Comparison of ENCODE assay signal across 2 cellular contexts in the genomic region with DNA sequence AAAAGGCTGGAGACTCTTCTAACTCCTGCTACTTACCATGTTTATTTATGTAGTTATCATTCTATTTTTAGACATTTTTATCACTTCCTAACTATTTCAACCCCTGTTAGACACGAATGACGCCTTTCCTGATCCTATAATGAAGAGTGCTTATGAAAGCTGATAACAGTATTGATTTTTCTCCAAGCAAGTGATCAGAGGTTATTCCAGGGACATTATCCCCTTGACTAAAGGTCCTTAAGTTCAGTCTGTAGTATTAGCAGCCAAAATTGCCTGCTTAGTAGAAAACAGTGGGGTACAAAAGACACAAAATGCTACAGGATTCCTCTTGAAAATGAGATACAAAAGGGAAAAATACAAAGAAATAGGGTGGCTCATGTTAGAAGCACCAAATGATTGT.
TF ChIP-seq lines count a peak whose summit lies in the region.

No MANE protein-coding gene starts in this region.

TF ChIP-seq in liver, 16 proteins besides CTCF, POLR2A, EP300 and RAD21 (continued from another document):
- TF ChIP-seq, protein P1, sequence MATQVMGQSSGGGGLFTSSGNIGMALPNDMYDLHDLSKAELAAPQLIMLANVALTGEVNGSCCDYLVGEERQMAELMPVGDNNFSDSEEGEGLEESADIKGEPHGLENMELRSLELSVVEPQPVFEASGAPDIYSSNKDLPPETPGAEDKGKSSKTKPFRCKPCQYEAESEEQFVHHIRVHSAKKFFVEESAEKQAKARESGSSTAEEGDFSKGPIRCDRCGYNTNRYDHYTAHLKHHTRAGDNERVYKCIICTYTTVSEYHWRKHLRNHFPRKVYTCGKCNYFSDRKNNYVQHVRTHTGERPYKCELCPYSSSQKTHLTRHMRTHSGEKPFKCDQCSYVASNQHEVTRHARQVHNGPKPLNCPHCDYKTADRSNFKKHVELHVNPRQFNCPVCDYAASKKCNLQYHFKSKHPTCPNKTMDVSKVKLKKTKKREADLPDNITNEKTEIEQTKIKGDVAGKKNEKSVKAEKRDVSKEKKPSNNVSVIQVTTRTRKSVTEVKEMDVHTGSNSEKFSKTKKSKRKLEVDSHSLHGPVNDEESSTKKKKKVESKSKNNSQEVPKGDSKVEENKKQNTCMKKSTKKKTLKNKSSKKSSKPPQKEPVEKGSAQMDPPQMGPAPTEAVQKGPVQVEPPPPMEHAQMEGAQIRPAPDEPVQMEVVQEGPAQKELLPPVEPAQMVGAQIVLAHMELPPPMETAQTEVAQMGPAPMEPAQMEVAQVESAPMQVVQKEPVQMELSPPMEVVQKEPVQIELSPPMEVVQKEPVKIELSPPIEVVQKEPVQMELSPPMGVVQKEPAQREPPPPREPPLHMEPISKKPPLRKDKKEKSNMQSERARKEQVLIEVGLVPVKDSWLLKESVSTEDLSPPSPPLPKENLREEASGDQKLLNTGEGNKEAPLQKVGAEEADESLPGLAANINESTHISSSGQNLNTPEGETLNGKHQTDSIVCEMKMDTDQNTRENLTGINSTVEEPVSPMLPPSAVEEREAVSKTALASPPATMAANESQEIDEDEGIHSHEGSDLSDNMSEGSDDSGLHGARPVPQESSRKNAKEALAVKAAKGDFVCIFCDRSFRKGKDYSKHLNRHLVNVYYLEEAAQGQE (IDR thresholded peaks at IDR 0.05) = no peak
- TF ChIP-seq, protein P2, sequence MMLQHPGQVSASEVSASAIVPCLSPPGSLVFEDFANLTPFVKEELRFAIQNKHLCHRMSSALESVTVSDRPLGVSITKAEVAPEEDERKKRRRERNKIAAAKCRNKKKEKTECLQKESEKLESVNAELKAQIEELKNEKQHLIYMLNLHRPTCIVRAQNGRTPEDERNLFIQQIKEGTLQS (IDR thresholded peaks at IDR 0.05) = no peak
- no peak for TF ChIP-seq FOXA1 (IDR thresholded peaks at IDR 0.05)
- no peak for TF ChIP-seq YY1 (IDR thresholded peaks at IDR 0.05)
- TF ChIP-seq NR2F2 (IDR thresholded peaks at IDR 0.05) = no peak
- peak; percentile 77 for TF ChIP-seq HNF4G (IDR thresholded peaks at IDR 0.05)
- TF ChIP-seq GABPA (IDR thresholded peaks at IDR 0.05 in 1 of 2, conservative IDR thresholded peaks at IDR 0.05 in 1 of 2) = no peak
- TF ChIP-seq TAF1 (conservative IDR thresholded peaks at IDR 0.05) = no peak
- no peak for TF ChIP-seq EGR1 (IDR thresholded peaks at IDR 0.05; ENCODE audit: low read depth in 2 of 2)
- TF ChIP-seq, protein P3, sequence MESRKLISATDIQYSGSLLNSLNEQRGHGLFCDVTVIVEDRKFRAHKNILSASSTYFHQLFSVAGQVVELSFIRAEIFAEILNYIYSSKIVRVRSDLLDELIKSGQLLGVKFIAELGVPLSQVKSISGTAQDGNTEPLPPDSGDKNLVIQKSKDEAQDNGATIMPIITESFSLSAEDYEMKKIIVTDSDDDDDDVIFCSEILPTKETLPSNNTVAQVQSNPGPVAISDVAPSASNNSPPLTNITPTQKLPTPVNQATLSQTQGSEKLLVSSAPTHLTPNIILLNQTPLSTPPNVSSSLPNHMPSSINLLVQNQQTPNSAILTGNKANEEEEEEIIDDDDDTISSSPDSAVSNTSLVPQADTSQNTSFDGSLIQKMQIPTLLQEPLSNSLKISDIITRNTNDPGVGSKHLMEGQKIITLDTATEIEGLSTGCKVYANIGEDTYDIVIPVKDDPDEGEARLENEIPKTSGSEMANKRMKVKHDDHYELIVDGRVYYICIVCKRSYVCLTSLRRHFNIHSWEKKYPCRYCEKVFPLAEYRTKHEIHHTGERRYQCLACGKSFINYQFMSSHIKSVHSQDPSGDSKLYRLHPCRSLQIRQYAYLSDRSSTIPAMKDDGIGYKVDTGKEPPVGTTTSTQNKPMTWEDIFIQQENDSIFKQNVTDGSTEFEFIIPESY (IDR thresholded peaks at IDR 0.05) = no peak
- TF ChIP-seq FOXA2 (IDR thresholded peaks at IDR 0.05) = no peak
- peak in 1 of 2 donors; percentile 32 for TF ChIP-seq JUND (IDR thresholded peaks at IDR 0.05)
- TF ChIP-seq SP1 (IDR thresholded peaks at IDR 0.05) = peak; percentile 46

TF ChIP-seq in HepG2, 621 proteins besides CTCF, POLR2A, EP300 and RAD21 (continued from another document):
- TF ChIP-seq, protein P4, sequence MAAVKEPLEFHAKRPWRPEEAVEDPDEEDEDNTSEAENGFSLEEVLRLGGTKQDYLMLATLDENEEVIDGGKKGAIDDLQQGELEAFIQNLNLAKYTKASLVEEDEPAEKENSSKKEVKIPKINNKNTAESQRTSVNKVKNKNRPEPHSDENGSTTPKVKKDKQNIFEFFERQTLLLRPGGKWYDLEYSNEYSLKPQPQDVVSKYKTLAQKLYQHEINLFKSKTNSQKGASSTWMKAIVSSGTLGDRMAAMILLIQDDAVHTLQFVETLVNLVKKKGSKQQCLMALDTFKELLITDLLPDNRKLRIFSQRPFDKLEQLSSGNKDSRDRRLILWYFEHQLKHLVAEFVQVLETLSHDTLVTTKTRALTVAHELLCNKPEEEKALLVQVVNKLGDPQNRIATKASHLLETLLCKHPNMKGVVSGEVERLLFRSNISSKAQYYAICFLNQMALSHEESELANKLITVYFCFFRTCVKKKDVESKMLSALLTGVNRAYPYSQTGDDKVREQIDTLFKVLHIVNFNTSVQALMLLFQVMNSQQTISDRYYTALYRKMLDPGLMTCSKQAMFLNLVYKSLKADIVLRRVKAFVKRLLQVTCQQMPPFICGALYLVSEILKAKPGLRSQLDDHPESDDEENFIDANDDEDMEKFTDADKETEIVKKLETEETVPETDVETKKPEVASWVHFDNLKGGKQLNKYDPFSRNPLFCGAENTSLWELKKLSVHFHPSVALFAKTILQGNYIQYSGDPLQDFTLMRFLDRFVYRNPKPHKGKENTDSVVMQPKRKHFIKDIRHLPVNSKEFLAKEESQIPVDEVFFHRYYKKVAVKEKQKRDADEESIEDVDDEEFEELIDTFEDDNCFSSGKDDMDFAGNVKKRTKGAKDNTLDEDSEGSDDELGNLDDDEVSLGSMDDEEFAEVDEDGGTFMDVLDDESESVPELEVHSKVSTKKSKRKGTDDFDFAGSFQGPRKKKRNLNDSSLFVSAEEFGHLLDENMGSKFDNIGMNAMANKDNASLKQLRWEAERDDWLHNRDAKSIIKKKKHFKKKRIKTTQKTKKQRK (IDR thresholded peaks at IDR 0.05; ENCODE audit: low read length) = no peak
- TF ChIP-seq, protein P5, sequence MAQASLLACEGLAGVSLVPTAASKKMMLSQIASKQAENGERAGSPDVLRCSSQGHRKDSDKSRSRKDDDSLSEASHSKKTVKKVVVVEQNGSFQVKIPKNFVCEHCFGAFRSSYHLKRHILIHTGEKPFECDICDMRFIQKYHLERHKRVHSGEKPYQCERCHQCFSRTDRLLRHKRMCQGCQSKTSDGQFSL (CRISPR knock-in tag; IDR thresholded peaks at IDR 0.05) = no peak
- no peak for TF ChIP-seq ZNF589 (CRISPR knock-in tag; conservative IDR thresholded peaks at IDR 0.05)
